22 cellular contexts compared by ENCODE assay signal in the genomic region with DNA sequence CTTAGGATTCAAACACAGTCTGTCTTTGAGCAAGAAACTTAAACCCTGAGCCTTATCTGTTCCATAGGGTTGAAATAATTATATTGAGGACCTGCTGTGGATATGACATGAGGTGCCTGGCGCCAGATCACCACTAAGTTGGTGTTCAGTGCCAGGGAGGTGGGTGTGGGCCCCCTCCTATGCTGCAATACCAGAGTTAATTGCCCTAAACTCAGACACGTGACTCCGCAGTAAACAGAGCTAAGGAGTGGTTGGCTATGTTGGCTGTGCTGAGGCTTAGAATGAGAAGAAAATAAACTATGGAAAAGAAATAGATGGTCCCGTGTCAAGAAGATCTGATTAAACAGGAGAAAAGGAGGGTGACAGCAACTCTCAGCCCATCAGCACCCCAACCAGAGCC.
DNase-seq lines count a peak whose midpoint lies in the region; ATAC-seq, FAIRE-seq and TF ChIP-seq lines count a peak whose summit lies in the region.
"Had no signal": no experiment of that assay in that cellular context is flagged by ENCODE, and none has a peak within 500 bp of the region (broad histone marks: within the 10 kb centered on the region; RNA-seq: fewer than 3 reads in every experiment).

No MANE protein-coding gene starts in this region.

- H3K36me3 Mint-ChIP-seq in GM23338 (ENCODE audit: low read depth) (no peaks in the 10 kb centered on the region; the same call in 1 of the 3 replicates), natural killer cell (no peaks in the 10 kb centered on the region)
- H3K36me3 Mint-ChIP-seq: CD4-positive, CD25-positive, alpha-beta regulatory T cell had no signal

- H3K4me1 ChIP-seq in GM23338 (ENCODE audit: insufficient read depth) (peaks cover 41% of the 10 kb centered on the region), HEK293 (ENCODE audit: control insufficient read depth, insufficient read depth, low read length) (peaks cover 19% of the 10 kb centered on the region), K562 (replicated peaks in 1 of 2; ENCODE audit: control insufficient read depth in 2 of 2, insufficient read depth in 2 of 2, low read length in 2 of 2) (no peaks in the 10 kb centered on the region; a peak in 2 of 5 replicates), mucosa of rectum (ENCODE audit: control insufficient read depth in 2 of 2, insufficient read depth in 2 of 2, low read length in 2 of 2) (peaks cover 13 to 24% of the 10 kb centered on the region in 2 donors)

- H2AFZ ChIP-seq in GM23338 (no peak overlapping the region), K562 (ENCODE audit: low read depth, low read length) (no peak overlapping the region)

- FAIRE-seq in K562 (lab: Jason Lieb, UNC) = no peak
- FAIRE-seq: GM12878 had no signal

- H3K4me2 ChIP-seq in GM23338 (no peak overlapping the region), K562 (ENCODE audit: insufficient read depth, low read length) (no peak overlapping the region)

- peaks cover 63% of the 10 kb centered on the region for H3K4me1 Mint-ChIP-seq in GM23338
- H3K4me1 Mint-ChIP-seq in natural killer cell = peaks cover 5 to 10% of the 10 kb centered on the region in 2 donors
- H3K4me1 Mint-ChIP-seq: CD4-positive, CD25-positive, alpha-beta regulatory T cell had no signal

- no peaks in the 10 kb centered on the region for H3K9me1 ChIP-seq in K562 (ENCODE audit: control insufficient read depth, insufficient read depth, low read length)

- no peaks in the 10 kb centered on the region for H3K9me3 ChIP-seq in HEK293 (ENCODE audit: control insufficient read depth, insufficient read depth, low read depth, low read length)
- no peaks in the 10 kb centered on the region for H3K9me3 ChIP-seq in K562 (replicated peaks; ENCODE audit: control insufficient read depth, insufficient read depth, low read depth, low read length)
- no peaks in the 10 kb centered on the region for H3K9me3 ChIP-seq in mucosa of rectum (ENCODE audit: control insufficient read depth in 2 of 2, low read length in 2 of 2)
- H3K9me3 ChIP-seq: HAP-1 had no signal

- POLR2A ChIA-PET in HEK293 (lab: Yijun Ruan, JAX) = no interaction called here
- POLR2A ChIA-PET in K562 (lab: Yijun Ruan, JAX) = interaction anchor here (0.6 to 1.7 kb wide), 2 partner anchors 10 to 22 kb away, joined by 4 read pairs; no protein-coding TSS in a partner anchor

- H4K20me1 ChIP-seq in GM23338 (replicated peaks; ENCODE audit: insufficient read depth) (no peaks in the 10 kb centered on the region), K562 (replicated peaks; ENCODE audit: control insufficient read depth, insufficient read depth, low read length) (no peaks in the 10 kb centered on the region)

- H3K27ac Mint-ChIP-seq in GM23338 (no peak overlapping the region), natural killer cell (no peak overlapping the region)
- H3K27ac Mint-ChIP-seq: CD4-positive, CD25-positive, alpha-beta regulatory T cell had no signal

- ATAC-seq in GM23338 (no peak), K562 (no peak), GM19035 (IDR thresholded peaks at IDR 0.05; ENCODE audit: unreplicated experiment) (no peak), natural killer cell (no peak)
- ATAC-seq: GM12878 had no signal

- H3K9ac ChIP-seq in K562 (ENCODE audit: insufficient read depth in 1 of 2, low read depth in 2 of 2, low read length in 2 of 2) = no peak overlapping the region
- H3K9ac ChIP-seq in mucosa of rectum (ENCODE audit: low read depth in 1 of 2, low read length in 2 of 2) = no peak overlapping the region

- H3K36me3 ChIP-seq in GM23338 (ENCODE audit: insufficient read depth) (no peaks in the 10 kb centered on the region), HEK293 (ENCODE audit: control insufficient read depth in 2 of 2, insufficient read depth in 1 of 2, low read length in 2 of 2) (no peaks in the 10 kb centered on the region), K562 (ENCODE audit: control insufficient read depth, insufficient read depth, low read length) (no peaks in the 10 kb centered on the region), mucosa of rectum (ENCODE audit: control insufficient read depth in 2 of 2, insufficient read depth in 2 of 2, low read length in 2 of 2) (no peaks in the 10 kb centered on the region)
- H3K36me3 ChIP-seq: HAP-1 had no signal

- intact Hi-C loops in K562 (cut with micrococcal nuclease) = no loop called here
- intact Hi-C loops in natural killer cell (cut with micrococcal nuclease) = no loop called here

- H3F3A ChIP-seq in GM23338 (replicated peaks; ENCODE audit: low read depth) = peaks cover 18% of the 10 kb centered on the region; the same call in 1 of the 2 replicates

- H3K27me3 ChIP-seq in GM23338 (ENCODE audit: insufficient read depth) (no peaks in the 10 kb centered on the region), K562 (ENCODE audit: control insufficient read depth in 2 of 2, insufficient read depth in 2 of 2, low read length in 2 of 2) (no peaks in the 10 kb centered on the region), mucosa of rectum (ENCODE audit: control insufficient read depth in 2 of 2, insufficient read depth in 2 of 2, low read length in 2 of 2) (no peaks in the 10 kb centered on the region)

- H3K27me3 Mint-ChIP-seq in GM23338 (ENCODE audit: insufficient read depth, low read depth, poor library complexity) (peaks cover 21% of the 10 kb centered on the region), natural killer cell (ENCODE audit: low read depth in 2 of 2) (peaks cover 5 to 12% of the 10 kb centered on the region in 2 donors)

- H3K9me3 Mint-ChIP-seq in GM23338 (no peaks in the 10 kb centered on the region; the same call in 2 of the 3 replicates), natural killer cell (no peaks in the 10 kb centered on the region)
- H3K9me3 Mint-ChIP-seq: CD4-positive, CD25-positive, alpha-beta regulatory T cell had no signal

- TF ChIP-seq CTCF in GM23338 (conservative IDR thresholded peaks at IDR 0.05; ENCODE audit: low read depth in 2 of 2) (no peak), HEK293 (tag by site-specific recombination; IDR thresholded peaks at IDR 0.05) (no peak), K562 (IDR thresholded peaks at IDR 0.05 in 2 of 3, conservative IDR thresholded peaks at IDR 0.05 in 1 of 3; ENCODE audit: insufficient read depth in 2 of 3, low read depth in 1 of 3, low read length in 3 of 3) (no peak), natural killer cell (IDR thresholded peaks at IDR 0.05) (no peak)

- H3K27ac ChIP-seq in GM23338 (ENCODE audit: low read depth) = 0 out of 2 replicates have a peak overlapping the region, but pooled peaks have one; percentile 95
- H3K27ac ChIP-seq in HEK293 (ENCODE audit: extremely low read depth, low read depth, low read length) = no peak overlapping the region; the same call in 1 of the 2 replicates
- H3K27ac ChIP-seq in K562 (ENCODE audit: extremely low read depth, low read depth, low read length) = no peak overlapping the region
- peak overlapping the region; percentile 55 to 73 for H3K27ac ChIP-seq in mucosa of rectum (ENCODE audit: low read depth in 2 of 2, low read length in 2 of 2)

- H3K79me2 ChIP-seq in GM23338 (replicated peaks; ENCODE audit: insufficient read depth) (no peaks in the 10 kb centered on the region), K562 (ENCODE audit: control insufficient read depth, insufficient read depth, low read length) (no peaks in the 10 kb centered on the region)

- no peak for TF ChIP-seq POLR2A in K562 (conservative IDR thresholded peaks at IDR 0.05)

- no peak for TF ChIP-seq EP300 in K562 (IDR thresholded peaks at IDR 0.05; ENCODE audit: low read length)

- H3K4me3 Mint-ChIP-seq in GM23338 (no peak overlapping the region), natural killer cell (no peak overlapping the region)
- H3K4me3 Mint-ChIP-seq: CD4-positive, CD25-positive, alpha-beta regulatory T cell had no signal

- H3K4me3 ChIP-seq in GM23338 = no peak overlapping the region
- H3K4me3 ChIP-seq in HEK293 (ENCODE audit: low read depth, low read length) = no peak overlapping the region
- no peak overlapping the region for H3K4me3 ChIP-seq in K562
- H3K4me3 ChIP-seq in mucosa of rectum (ENCODE audit: low read length in 2 of 2) = peak overlapping the region; percentile 14 to 41
- H3K4me3 ChIP-seq: GM12878, HAP-1 had no signal

- whole genome bisulfite sequencing in K562 (ENCODE audit: insufficient coverage, low coverage, missing lambda C conversion rate) = 51% methylated on average over 4 of the region's 4 CpGs

- no TSS peak for BruUV-seq in K562 (replicated peaks; lab: Mats Ljungman, UMichigan)

- DNase-seq in GM23338 (ENCODE audit: low spot score) (no peak), K562 (ENCODE audit: extremely low read depth in 1 of 4, low spot score in 3 of 4) (no peak), amniotic stem cell (lab: John Stamatoyannopoulos, UW) (no peak), natural killer cell (no peak)
- DNase-seq: CD4-positive, CD25-positive, alpha-beta regulatory T cell; COR-L47; DMS 273 treated with DMSO at 0.1 percent for 48 hours; DND-41; KG1; NCI-H1092; NCI-H146; NCI-H2029; NCI-H446; NCI-H526; NK-92 treated with Interleukin-12 subunit alpha and Interleukin-12 subunit beta, amount 100 ng/mL, for 24 hours; OCI-M1; Right ventricle myocardium superior had no signal

- CTCF ChIA-PET in HEK293 (lab: Yijun Ruan, JAX) (interaction anchor here (0.7 kb wide), 2 partner anchors 39 to 106 kb away, joined by 3 read pairs; no protein-coding TSS in a partner anchor), K562 (lab: Yijun Ruan, JAX; ENCODE audit: low intra/inter-chr PET ratio) (no interaction called here)

- peaks cover 18% of the 10 kb centered on the region for H3K9me2 ChIP-seq in GM23338 (ENCODE audit: insufficient read depth)

- in situ Hi-C loops in K562 (cut with MboI) = no loop called here

- TF ChIP-seq RAD21 in K562 (CRISPR knock-in tag; conservative IDR thresholded peaks at IDR 0.05 in 1 of 2, IDR thresholded peaks at IDR 0.05 in 1 of 2) = no peak

TF ChIP-seq in GM23338, 12 proteins besides CTCF, POLR2A, EP300 and RAD21 (continues in another document):
- TF ChIP-seq POLR2AphosphoS5 (IDR thresholded peaks at IDR 0.05; ENCODE audit: low read depth) = no peak

TF ChIP-seq in HEK293, 187 proteins besides CTCF, POLR2A, EP300 and RAD21 (continues in another document):
- no peak for TF ChIP-seq ZNF426 (tag by site-specific recombination; IDR thresholded peaks at IDR 0.05)
- peak; percentile 80 for TF ChIP-seq ZFP69B (tag by site-specific recombination; IDR thresholded peaks at IDR 0.05)
- no peak for TF ChIP-seq ZNF677 (tag by site-specific recombination; IDR thresholded peaks at IDR 0.05)

TF ChIP-seq in K562, 482 proteins besides CTCF, POLR2A, EP300 and RAD21:
- no peak for TF ChIP-seq LCOR (CRISPR knock-in tag; IDR thresholded peaks at IDR 0.05)
- TF ChIP-seq, protein P1, sequence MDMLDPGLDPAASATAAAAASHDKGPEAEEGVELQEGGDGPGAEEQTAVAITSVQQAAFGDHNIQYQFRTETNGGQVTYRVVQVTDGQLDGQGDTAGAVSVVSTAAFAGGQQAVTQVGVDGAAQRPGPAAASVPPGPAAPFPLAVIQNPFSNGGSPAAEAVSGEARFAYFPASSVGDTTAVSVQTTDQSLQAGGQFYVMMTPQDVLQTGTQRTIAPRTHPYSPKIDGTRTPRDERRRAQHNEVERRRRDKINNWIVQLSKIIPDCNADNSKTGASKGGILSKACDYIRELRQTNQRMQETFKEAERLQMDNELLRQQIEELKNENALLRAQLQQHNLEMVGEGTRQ (CRISPR knock-in tag; IDR thresholded peaks at IDR 0.05) = 0 out of 2 replicates have a peak, but pooled peaks have one; percentile 16

Comparison
In these comparisons a context has a peak if more than half of its experiments do, and no peak if none do; other contexts are left out.
1. H3K27ac ChIP-seq: peak in GM23338 (single experiment) and mucosa of rectum (2 of 2); none in HEK293 (single experiment) and K562 (single experiment).
2. H3K4me3 ChIP-seq: peak in mucosa of rectum (2 of 2); none in GM23338 (single experiment), HEK293 (single experiment) and K562 (single experiment).